21 cellular contexts compared by ENCODE assay signal in the genomic region with DNA sequence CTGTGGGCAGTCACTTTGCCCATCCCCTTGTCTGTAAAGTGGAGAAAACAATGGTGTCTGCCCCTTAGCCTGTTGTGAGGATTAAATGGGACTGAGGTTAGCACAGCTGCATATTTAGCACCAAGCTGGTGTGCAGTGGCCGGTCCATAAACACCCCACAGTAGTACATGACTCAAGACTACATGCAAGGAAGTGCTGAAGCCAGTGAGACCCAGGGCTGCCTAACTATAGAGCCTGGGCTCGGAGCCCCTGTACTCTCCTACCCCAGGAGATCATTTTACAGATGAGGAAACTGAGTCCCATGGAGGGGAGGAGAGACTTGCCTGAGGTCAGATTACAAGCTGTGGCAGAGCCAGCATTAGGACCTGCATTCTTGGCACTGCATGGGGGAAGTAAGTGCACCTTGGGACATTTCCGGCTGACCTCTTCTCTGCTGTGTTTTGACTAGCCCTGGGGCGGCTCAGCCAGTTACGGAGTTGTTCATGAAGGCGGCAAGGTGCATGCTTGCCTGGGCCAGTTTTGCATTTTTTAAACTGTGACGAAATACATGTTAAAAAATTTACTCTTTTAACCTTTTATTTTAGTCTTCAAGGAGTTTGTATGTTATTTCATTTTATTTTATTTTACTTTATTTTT. TPM values are rescaled to one million over a fixed set of nuclear protein-coding genes. Genes with fewer than 3 reads are reported as not detected.
DNase-seq lines count a peak whose midpoint lies in the region; ATAC-seq and TF ChIP-seq lines count a peak whose summit lies in the region.
"Had no signal": no experiment of that assay in that cellular context is flagged by ENCODE, and none has a peak within 500 bp of the region (broad histone marks: within the 10 kb centered on the region; RNA-seq: fewer than 3 reads in every experiment).

No MANE protein-coding gene starts in this region.

- no peak for TF ChIP-seq CTCF in glutamatergic neuron (IDR thresholded peaks at IDR 0.05; ENCODE audit: partially characterized antibody, unreplicated experiment)
- no peak for TF ChIP-seq CTCF in sigmoid colon (IDR thresholded peaks at IDR 0.05)

- peaks cover 22% of the 10 kb centered on the region for H3K4me1 Mint-ChIP-seq in glutamatergic neuron (ENCODE audit: low read depth, unreplicated experiment)

- H3K4me1 ChIP-seq in sigmoid colon: peaks cover 0 to 16% (median 14%) of the 10 kb centered on the region in 4 donors

- H3K9me3 ChIP-seq in sigmoid colon: no peaks in the 10 kb centered on the region
- H3K9me3 ChIP-seq: tibial nerve had no signal

- TF ChIP-seq POLR2A in sigmoid colon (IDR thresholded peaks at IDR 0.05): no peak

- H3K9me3 Mint-ChIP-seq in glutamatergic neuron (ENCODE audit: unreplicated experiment): peaks cover 28% of the 10 kb centered on the region
- H3K9me3 Mint-ChIP-seq: H9; T-helper 2 cell treated with Interferon-gamma antibody and Interleukin-4, amounts not matched to agents 5 μg/mL and 100 μg/mL, for 36 hours had no signal

- no peaks in the 10 kb centered on the region for H3K36me3 ChIP-seq in sigmoid colon
- H3K36me3 ChIP-seq: cardiac muscle cell, tibial nerve had no signal

- TF ChIP-seq EP300 in sigmoid colon (IDR thresholded peaks at IDR 0.05): no peak

- peaks cover 21% of the 10 kb centered on the region for H3K27me3 Mint-ChIP-seq in glutamatergic neuron (ENCODE audit: unreplicated experiment)

- peak; percentile 24 for DNase-seq in NCI-H2029 (lab: John Stamatoyannopoulos, UW)
- DNase-seq in NCI-H2029 treated with DMSO at 0.1 percent for 48 hours (lab: John Stamatoyannopoulos, UW): no peak
- DNase-seq in glutamatergic neuron: no peak
- peak; percentile 71 for DNase-seq in myocyte (ENCODE audit: low read depth)
- peak; percentile 84 for DNase-seq in ureter (ENCODE audit: low spot score)
- no peak for DNase-seq in sigmoid colon
- DNase-seq in NCI-H1930 (lab: John Stamatoyannopoulos, UW): no peak
- DNase-seq: activated CD4-positive, alpha-beta T cell treated with anti-CD3 and anti-CD28 coated beads for 36 hours; activated CD8-positive, alpha-beta memory T cell treated with anti-CD3 and anti-CD28 coated beads, Interleukin-2, amount 50 U/mL, for 48 hours; effector memory CD4-positive, alpha-beta T cell; H9; NCI-H1048; occipital lobe; SHP77 had no signal

- no peak overlapping the region for H3K27ac Mint-ChIP-seq in glutamatergic neuron (ENCODE audit: unreplicated experiment)
- H3K27ac Mint-ChIP-seq: activated CD4-positive, alpha-beta T cell treated with anti-CD3 and anti-CD28 coated beads for 36 hours; activated naive CD8-positive, alpha-beta T cell; T-helper 2 cell treated with Interferon-gamma antibody and Interleukin-4, amounts not matched to agents 5 μg/mL and 100 μg/mL, for 36 hours had no signal

- no peak for ATAC-seq in GM18861 (IDR thresholded peaks at IDR 0.05; ENCODE audit: unreplicated experiment)
- ATAC-seq: activated CD4-positive, alpha-beta T cell treated with anti-CD3 and anti-CD28 coated beads for 36 hours had no signal

- intact Hi-C loops in sigmoid colon (cut with DNase I): no loop called here

- WGBS in sigmoid colon, 2 donors: 46 to 80% methylated on average over 7 of the region's 7 CpGs

- H3K4me3 Mint-ChIP-seq in glutamatergic neuron (ENCODE audit: unreplicated experiment): peak overlapping the region; percentile 100
- H3K4me3 Mint-ChIP-seq: activated CD4-positive, alpha-beta T cell treated with anti-CD3 and anti-CD28 coated beads for 36 hours; activated naive CD8-positive, alpha-beta T cell; T-helper 2 cell treated with Interferon-gamma antibody and Interleukin-4, amounts not matched to agents 5 μg/mL and 100 μg/mL, for 36 hours had no signal

- no peaks in the 10 kb centered on the region for H3K36me3 Mint-ChIP-seq in glutamatergic neuron (ENCODE audit: unreplicated experiment)
- H3K36me3 Mint-ChIP-seq: activated naive CD8-positive, alpha-beta T cell had no signal

- no peak overlapping the region for H3K27ac ChIP-seq in sigmoid colon
- H3K27ac ChIP-seq: 22Rv1, cardiac muscle cell, tibial nerve had no signal

- peaks cover 13 to 33% (median 29%) of the 10 kb centered on the region in 3 donors for H3K27me3 ChIP-seq in sigmoid colon

- H3K4me3 ChIP-seq in sigmoid colon: no peak overlapping the region
- H3K4me3 ChIP-seq: cardiac muscle cell, tibial nerve had no signal

RNA-seq across cellular contexts. Expression of a gene that starts 3.2 kb away (rescaled TPM):
- total RNA-seq in glutamatergic neuron (ENCODE audit: unreplicated experiment): 36.4 TPM
- 210 and 313 TPM in 2 replicates for total RNA-seq in myocyte
- 190 TPM for polyA plus RNA-seq in myocyte (2012)
- total RNA-seq in ureter: 237 TPM
- total RNA-seq in sigmoid colon: under 1 TPM; 0.33 to 0.81 (median 0.63) TPM
- polyA plus RNA-seq in sigmoid colon: 100 to 1,000 TPM; 134 to 254 (median 219) TPM

RNA-seq across cellular contexts. Expression of a gene that starts 43.3 kb away (rescaled TPM):
- 148 TPM for total RNA-seq in glutamatergic neuron (ENCODE audit: unreplicated experiment)
- total RNA-seq in myocyte: 380 and 601 TPM in 2 replicates
- 786 TPM for polyA plus RNA-seq in myocyte (2012)
- 15.9 TPM for total RNA-seq in ureter
- 10 to 100 TPM in 3 of 4 donors, 1 to 10 TPM in 1; 6.4 to 26.3 (median 19.6) TPM for total RNA-seq in sigmoid colon
- polyA plus RNA-seq in sigmoid colon: 10 to 100 TPM; 10.0 to 31.2 (median 16.4) TPM
- total RNA-seq: activated CD4-positive, alpha-beta T cell treated with anti-CD3 and anti-CD28 coated beads for 36 hours had no signal
- polyA plus RNA-seq: CD14-positive monocyte had no signal

Comparison
In these comparisons a context has a peak if more than half of its experiments do, and no peak if none do; other contexts are left out.
1. DNase-seq: peak in NCI-H2029 (single experiment), myocyte (single experiment) and ureter (single experiment); none in NCI-H2029 treated with DMSO at 0.1 percent for 48 hours (single experiment), glutamatergic neuron (single experiment), sigmoid colon (single experiment) and NCI-H1930 (0 of 2).
2. RNA of a gene that starts 3.2 kb away (total RNA-seq): 237 TPM in ureter (single experiment), 210 to 313 TPM in myocyte and 36.4 TPM in glutamatergic neuron (single experiment); 0.33 to 0.81 TPM in sigmoid colon; every median in the first group is over 10 times any median in the second.